ENCODE assay signal across 1 cellular context in genomic region chr2:241637233-241638062, GRCh38.
TF ChIP-seq lines count a peak whose summit lies in the region.

Gene ATG4B, plus strand, starts transcription at chr2:241637693. Its CDS starts 22 bp downstream, at chr2:241637715.

TF ChIP-seq in HepG2, 621 proteins besides CTCF, POLR2A, EP300 and RAD21 (continued from another document and continues in another):
- TF ChIP-seq ZNF512B (CRISPR knock-in tag; IDR thresholded peaks at IDR 0.05; ENCODE audit: borderline replicate concordance) (no peak), MIER3 (CRISPR knock-in tag; IDR thresholded peaks at IDR 0.05; ENCODE audit: borderline replicate concordance) (peak; percentile 91; the same call in 1 of the 2 replicates), STAT6 (CRISPR knock-in tag; IDR thresholded peaks at IDR 0.05; ENCODE audit: borderline replicate concordance) (peak; percentile 64; the same call in 1 of the 2 replicates), MXD4 (CRISPR knock-in tag; IDR thresholded peaks at IDR 0.05) (peak; percentile 86), REL (CRISPR knock-in tag; conservative IDR thresholded peaks at IDR 0.05) (peak; percentile 94), ZNF746 (CRISPR knock-in tag; IDR thresholded peaks at IDR 0.05) (peak; percentile 83; the same call in 1 of the 2 replicates), ZNF264 (CRISPR knock-in tag; IDR thresholded peaks at IDR 0.05) (0 out of 2 replicates have a peak, but pooled peaks have one; percentile 42), AKAP8 (CRISPR knock-in tag; IDR thresholded peaks at IDR 0.05) (peak; percentile 89; the same call in 1 of the 2 replicates), ZFP62 (CRISPR knock-in tag; IDR thresholded peaks at IDR 0.05) (peak; percentile 66; the same call in 1 of the 2 replicates), ZNF281 (CRISPR knock-in tag; IDR thresholded peaks at IDR 0.05; ENCODE audit: borderline replicate concordance) (peak; percentile 70; the same call in 1 of the 2 replicates), BHLHE40 (IDR thresholded peaks at IDR 0.05; ENCODE audit: low read length) (peak; percentile 57), ZNF503 (CRISPR knock-in tag; IDR thresholded peaks at IDR 0.05) (peak; percentile 75; the same call in 1 of the 2 replicates), ZNF282 (IDR thresholded peaks at IDR 0.05; ENCODE audit: partially characterized antibody) (no peak), SAFB2 (CRISPR knock-in tag; IDR thresholded peaks at IDR 0.05; ENCODE audit: borderline replicate concordance, low read depth) (peak; percentile 58; the same call in 1 of the 2 replicates), AHR (CRISPR knock-in tag; IDR thresholded peaks at IDR 0.05) (peak; percentile 85; the same call in 1 of the 2 replicates), ZNF564 (CRISPR knock-in tag; IDR thresholded peaks at IDR 0.05) (0 out of 2 replicates have a peak, but pooled peaks have one; percentile 60), ZFP36L2 (CRISPR knock-in tag; IDR thresholded peaks at IDR 0.05) (0 out of 2 replicates have a peak, but pooled peaks have one; percentile 66), TFE3 (CRISPR knock-in tag; IDR thresholded peaks at IDR 0.05) (peak; percentile 72), ARNT (IDR thresholded peaks at IDR 0.05) (no peak), ZNF639 (CRISPR knock-in tag; conservative IDR thresholded peaks at IDR 0.05) (peak; percentile 97), NCOA2 (CRISPR knock-in tag; IDR thresholded peaks at IDR 0.05) (peak; percentile 56; the same call in 1 of the 2 replicates), GATAD1 (CRISPR knock-in tag; IDR thresholded peaks at IDR 0.05) (peak; percentile 98), DNMT3B (CRISPR knock-in tag; conservative IDR thresholded peaks at IDR 0.05) (no peak), RBM39 (IDR thresholded peaks at IDR 0.05; ENCODE audit: low read depth, low read length, poor library complexity, severe bottlenecking) (peak; percentile 80), ZUFSP (CRISPR knock-in tag; IDR thresholded peaks at IDR 0.05; ENCODE audit: borderline replicate concordance) (no peak), ZHX1 (CRISPR knock-in tag; IDR thresholded peaks at IDR 0.05; ENCODE audit: low read depth) (peak; percentile 99), ZNF547 (CRISPR knock-in tag; IDR thresholded peaks at IDR 0.05) (peak; percentile 92), ZNF777 (CRISPR knock-in tag; IDR thresholded peaks at IDR 0.05) (peak; percentile 96), GMEB1 (CRISPR knock-in tag; IDR thresholded peaks at IDR 0.05; ENCODE audit: borderline replicate concordance) (peak; percentile 99), KDM1A (CRISPR knock-in tag; IDR thresholded peaks at IDR 0.05) (no peak), ZIK1 (CRISPR knock-in tag; IDR thresholded peaks at IDR 0.05; ENCODE audit: borderline replicate concordance, low read depth) (0 out of 2 replicates have a peak, but pooled peaks have one; percentile 73), POGK (CRISPR knock-in tag; conservative IDR thresholded peaks at IDR 0.05) (peak; percentile 76; the same call in 1 of the 2 replicates), MIER2 (CRISPR knock-in tag; IDR thresholded peaks at IDR 0.05) (no peak), DNMT1 (CRISPR knock-in tag; IDR thresholded peaks at IDR 0.05) (no peak; the same call in 1 of the 2 replicates), NFE2 (CRISPR knock-in tag; IDR thresholded peaks at IDR 0.05) (no peak; the same call in 1 of the 2 replicates)
